In genomic region chr4:153212755-153213154, GRCh38 we compare ENCODE assay signal across 15 cellular contexts. TPM values are rescaled to one million over a fixed set of nuclear protein-coding genes. Genes with fewer than 3 reads are reported as not detected.
DNase-seq lines count a peak whose midpoint lies in the region; ATAC-seq, FAIRE-seq and TF ChIP-seq lines count a peak whose summit lies in the region.
"Had no signal": no experiment of that assay in that cellular context is flagged by ENCODE, and none has a peak within 500 bp of the region (broad histone marks: within the 10 kb centered on the region; RNA-seq: fewer than 3 reads in every experiment).

No MANE protein-coding gene starts in this region.

- no peak overlapping the region for H3K4me2 ChIP-seq in GM23248 (ENCODE audit: unreplicated experiment)
- H3K4me2 ChIP-seq in neural progenitor cell, result no peak overlapping the region
- H3K4me2 ChIP-seq in HepG2 (ENCODE audit: low read depth, low read length), result no peak overlapping the region
- H3K4me2 ChIP-seq: BLaER1 had no signal

- no TSS peak for BruUV-seq in HepG2 (replicated peaks; lab: Mats Ljungman, UMichigan)

- H3K27me3 Mint-ChIP-seq in neural progenitor cell (ENCODE audit: insufficient read depth, low read depth), result no peaks in the 10 kb centered on the region

- no peak overlapping the region for H2AFZ ChIP-seq in GM23248
- no peak overlapping the region for H2AFZ ChIP-seq in neural progenitor cell (replicated peaks)
- H2AFZ ChIP-seq in HepG2 (ENCODE audit: low read length), result no peak overlapping the region

- no peaks in the 10 kb centered on the region for H3K79me2 ChIP-seq in GM23248 (ENCODE audit: insufficient read depth)
- H3K79me2 ChIP-seq in neural progenitor cell (ENCODE audit: low read depth), result no peaks in the 10 kb centered on the region
- no peaks in the 10 kb centered on the region for H3K79me2 ChIP-seq in HepG2 (ENCODE audit: insufficient read depth, low read length)

- peak overlapping the region; percentile 67 for H3K4me3 Mint-ChIP-seq in neural progenitor cell

- H3K27ac ChIP-seq in GM23248 (peak overlapping the region; percentile 17), epithelial cell of prostate (peak overlapping the region; percentile 19), neural progenitor cell (no peak overlapping the region), HepG2 (ENCODE audit: extremely low read length, insufficient read depth, low read length) (no peak overlapping the region)
- H3K27ac ChIP-seq: BLaER1 had no signal

- in situ Hi-C loops in GM23248 (cut with MboI), result no loop called here
- in situ Hi-C loops in HepG2 (cut with HindIII; ENCODE audit: extremely low pct_ligation_motif_present, low pct_unique_long_range_greater_than_20kb), result no loop called here

- 71% methylated on average over 1 of the region's 1 CpG for WGBS in GM23248 (ENCODE audit: low coverage in 1 of 2, low lambda C conversion rate in 2 of 2, missing lambda C conversion rate in 2 of 2), 2 experiments
- 59% methylated on average over 1 of the region's 1 CpG for WGBS in HepG2 (ENCODE audit: low lambda C conversion rate)

- peaks cover 24% of the 10 kb centered on the region for H3F3A ChIP-seq in GM23248 (ENCODE audit: insufficient read depth)
- peaks cover 9% of the 10 kb centered on the region for H3F3A ChIP-seq in neural progenitor cell (ENCODE audit: low read depth)

- peaks cover 26% of the 10 kb centered on the region for H3K36me3 Mint-ChIP-seq in neural progenitor cell

- H3K9me3 ChIP-seq in GM23248 (ENCODE audit: low read depth) (no peaks in the 10 kb centered on the region), neural progenitor cell (ENCODE audit: low read depth) (no peaks in the 10 kb centered on the region), HepG2 (ENCODE audit: low read length) (no peaks in the 10 kb centered on the region)
- H3K9me3 ChIP-seq: BLaER1, MG63, mucosa of descending colon had no signal

- TF ChIP-seq CTCF in neural progenitor cell (IDR thresholded peaks at IDR 0.05) (no peak), HepG2 (CRISPR knock-in tag; IDR thresholded peaks at IDR 0.05) (no peak)

- peaks cover 7% of the 10 kb centered on the region for H3K9me3 Mint-ChIP-seq in neural progenitor cell

- H3K27me3 ChIP-seq in GM23248 (replicated peaks; ENCODE audit: insufficient read depth) (no peaks in the 10 kb centered on the region), neural progenitor cell (no peaks in the 10 kb centered on the region), HepG2 (ENCODE audit: control insufficient read depth in 1 of 2, insufficient read depth in 2 of 2, low read length in 2 of 2) (peaks cover 0 to 1% of the 10 kb centered on the region in 2 experiments; a peak in 2 of 5 replicates)
- H3K27me3 ChIP-seq: BLaER1, MG63 had no signal

- TF ChIP-seq EP300 in HepG2 (IDR thresholded peaks at IDR 0.05; ENCODE audit: low read depth in 2 of 2, low read length in 2 of 2) (no peak), HepG2 (CRISPR knock-in tag; IDR thresholded peaks at IDR 0.05; ENCODE audit: borderline replicate concordance) (no peak)

- H4K20me1 ChIP-seq in GM23248 (ENCODE audit: insufficient read depth), result no peaks in the 10 kb centered on the region
- H4K20me1 ChIP-seq in neural progenitor cell (ENCODE audit: low read depth), result no peaks in the 10 kb centered on the region
- H4K20me1 ChIP-seq in HepG2 (ENCODE audit: insufficient read depth, low read length), result peaks cover 2% of the 10 kb centered on the region; the same call in 1 of the 2 replicates
- H4K20me1 ChIP-seq: BLaER1 had no signal

- H3K4me1 ChIP-seq in GM23248 (ENCODE audit: insufficient read depth) (0 out of 2 replicates have a peak, but pooled peaks cover 5% of the 10 kb centered on the region), neural progenitor cell (peaks cover 16% of the 10 kb centered on the region), HepG2 (ENCODE audit: insufficient read depth, low read length) (peaks cover 20% of the 10 kb centered on the region)

- peak overlapping the region; percentile 94 for H3K27ac Mint-ChIP-seq in neural progenitor cell

- peaks cover 72% of the 10 kb centered on the region for H3K4me1 Mint-ChIP-seq in neural progenitor cell

- intact Hi-C loops in HepG2 (cut with micrococcal nuclease; ENCODE audit: unreplicated experiment), result no loop called here

- FAIRE-seq in HepG2 (lab: Jason Lieb, UNC), result no peak

- peak; percentile 38 for DNase-seq in GM23248
- DNase-seq in RPMI7951 (ENCODE audit: low read depth), result peak; percentile 44
- DNase-seq in epithelial cell of prostate (ENCODE audit: low read depth, low spot score), result peak; percentile 36
- no peak for DNase-seq in neural progenitor cell (ENCODE audit: low spot score)
- no peak for DNase-seq in stimulated activated CD4-positive, alpha-beta T cell treated with anti-CD3 and anti-CD28 coated beads, Interleukin-2, amount 100 ng/mL, for 24 hours
- DNase-seq in OCI-M2 (lab: John Stamatoyannopoulos, UW; ENCODE audit: unreplicated experiment), result no peak
- no peak for DNase-seq in NCI-H2227 (lab: John Stamatoyannopoulos, UW; ENCODE audit: unreplicated experiment)
- no peak for DNase-seq in HepG2 (ENCODE audit: low spot score)
- DNase-seq: activated effector memory CD4-positive, alpha-beta T cell treated with anti-CD3 and anti-CD28 coated beads, Interleukin-2, amount 50 U/mL, for 16 hours; MG63; mucosa of descending colon; NCI-H2171; stimulated activated naive CD4-positive, alpha-beta T cell had no signal

- TF ChIP-seq POLR2A in HepG2 (IDR thresholded peaks at IDR 0.05; ENCODE audit: insufficient read depth in 1 of 2, low read depth in 2 of 2, low read length in 2 of 2), result no peak

- CTCF ChIA-PET in HepG2 (lab: Yijun Ruan, JAX; ENCODE audit: low intra/inter-chr PET ratio, low total read pairs), result no interaction called here

- H3K9me2 ChIP-seq in GM23248 (ENCODE audit: insufficient read depth), result no peaks in the 10 kb centered on the region

- ATAC-seq in HepG2, result no peak

- POLR2A ChIA-PET in HepG2 (lab: Yijun Ruan, JAX), result no interaction called here

- TF ChIP-seq RAD21 in HepG2 (CRISPR knock-in tag; IDR thresholded peaks at IDR 0.05), result no peak

- H3K36me3 ChIP-seq in GM23248 (ENCODE audit: low read depth) (no peaks in the 10 kb centered on the region), neural progenitor cell (no peaks in the 10 kb centered on the region), HepG2 (replicated peaks in 1 of 2; ENCODE audit: control insufficient read depth in 1 of 2, insufficient read depth in 2 of 2, low read length in 2 of 2) (no peaks in the 10 kb centered on the region)
- H3K36me3 ChIP-seq: BLaER1, MG63 had no signal

- H3K9ac ChIP-seq in GM23248 (no peak overlapping the region), neural progenitor cell (no peak overlapping the region), HepG2 (ENCODE audit: insufficient read depth, low read depth, low read length) (no peak overlapping the region)
- H3K9ac ChIP-seq: BLaER1 had no signal

- no peak overlapping the region for H3K4me3 ChIP-seq in GM23248
- no peak overlapping the region for H3K4me3 ChIP-seq in neural progenitor cell
- no peak overlapping the region for H3K4me3 ChIP-seq in HepG2 (replicated peaks in 1 of 3; ENCODE audit: insufficient read depth in 1 of 3, low read depth in 2 of 3, low read length in 3 of 3)
- H3K4me3 ChIP-seq: BLaER1, MG63, mucosa of descending colon, skin epidermis had no signal

TF ChIP-seq in HepG2, 621 proteins besides CTCF, POLR2A, EP300 and RAD21:
- TF ChIP-seq KMT2A (CRISPR knock-in tag; IDR thresholded peaks at IDR 0.05) (no peak), RBFOX2 (IDR thresholded peaks at IDR 0.05; ENCODE audit: low read depth, low read length) (no peak), ZBTB38 (CRISPR knock-in tag; IDR thresholded peaks at IDR 0.05) (no peak), TCF12 (IDR thresholded peaks at IDR 0.05) (no peak), TCF12 (CRISPR knock-in tag; IDR thresholded peaks at IDR 0.05) (no peak)

RNA-seq across cellular contexts. Expression of gene TRIM2, which starts 8.5 kb away (rescaled TPM):
- 26.4 and 32.4 TPM in 2 replicates for total RNA-seq in GM23248 (2014; rRNA removed; shearing (Covaris generic))
- polyA plus RNA-seq in GM23248 (2016; fragmentation: Nextera tagmentation; extraction: Ambion mirVana), result 10.7 and 12.3 TPM in 2 replicates
- total RNA-seq in RPMI7951 (2014; rRNA removed; shearing (Covaris generic)), result 30.6 and 34.7 TPM in 2 replicates
- 87.6 and 90.2 TPM in 2 replicates for total RNA-seq in neural progenitor cell (ENCODE audit: low replicate concordance)
- total RNA-seq in HepG2 (2016; rRNA removed; fragmentation: Illumina TruSeq; extraction: Trizol), result 4.2 and 7.0 TPM in 2 replicates
- total RNA-seq in HepG2 (2016; cell fraction: cytosol; rRNA removed; fragmentation: Illumina TruSeq; extraction: Trizol; ENCODE audit: low read depth), result 1.8 and 2.6 TPM in 2 replicates
- 3.7 and 4.1 TPM in 2 replicates for total RNA-seq in HepG2 (2016; cell fraction: insoluble cytoplasmic fraction; rRNA removed; fragmentation: Illumina TruSeq; extraction: Trizol)
- total RNA-seq in HepG2 (2016; cell fraction: membrane; rRNA removed; fragmentation: Illumina TruSeq; extraction: Trizol), result 1.2 and 1.3 TPM in 2 replicates
- 5.2 and 6.5 TPM in 2 replicates for total RNA-seq in HepG2 (2016; cell fraction: nucleus; rRNA removed; fragmentation: Illumina TruSeq; extraction: Trizol)
- polyA plus RNA-seq in HepG2 (2011; rRNA removed), result 2.1 and 2.9 TPM in 2 replicates
- 2.1 and 2.4 TPM in 2 replicates for polyA plus RNA-seq in HepG2 (2011; cell fraction: cytosol; rRNA removed)
- polyA plus RNA-seq in HepG2 (2011; cell fraction: nucleus; rRNA removed), result 2.8 and 4.0 TPM in 2 replicates
- polyA plus RNA-seq in HepG2 (2012), result 1.9 and 2.8 TPM in 2 replicates
- polyA plus RNA-seq in HepG2 (2016; cell fraction: cytosol; fragmentation: Illumina TruSeq; extraction: Trizol; ENCODE audit: low read depth), result 0.27 and 0.29 TPM in 2 replicates
- polyA plus RNA-seq in HepG2 (2016; cell fraction: insoluble cytoplasmic fraction; fragmentation: Illumina TruSeq; extraction: Trizol; ENCODE audit: low read depth), result 2.8 and 2.9 TPM in 2 replicates
- polyA plus RNA-seq in HepG2 (2016; cell fraction: membrane; fragmentation: Illumina TruSeq; extraction: Trizol; ENCODE audit: low read depth), result 0.50 and 0.55 TPM in 2 replicates
- 2.9 and 3.5 TPM in 2 replicates for polyA plus RNA-seq in HepG2 (2016; cell fraction: nucleus; fragmentation: Illumina TruSeq; extraction: Trizol; ENCODE audit: insufficient read depth, low read depth)
- 10.3 and 18.9 TPM in 2 replicates for polyA minus RNA-seq in HepG2 (2011; rRNA and poly(A)+ RNA removed; ENCODE audit: low replicate concordance)
- 4.3 and 6.3 TPM in 2 replicates for polyA minus RNA-seq in HepG2 (2011; cell fraction: cytosol; rRNA and poly(A)+ RNA removed)
- 10.4 and 12.2 TPM in 2 replicates for polyA minus RNA-seq in HepG2 (2011; cell fraction: nucleus; rRNA and poly(A)+ RNA removed)

Comparison
In these comparisons a context has a peak if more than half of its experiments do, and no peak if none do; other contexts are left out.
1. DNase-seq: peak in GM23248 (single experiment), RPMI7951 (single experiment) and epithelial cell of prostate (single experiment); none in neural progenitor cell (single experiment), stimulated activated CD4-positive, alpha-beta T cell treated with anti-CD3 and anti-CD28 coated beads, Interleukin-2, amount 100 ng/mL, for 24 hours (0 of 2), OCI-M2 (single experiment), NCI-H2227 (single experiment) and HepG2 (single experiment).
2. H3K27ac ChIP-seq: peak in GM23248 (single experiment) and epithelial cell of prostate (single experiment); none in neural progenitor cell (single experiment) and HepG2 (single experiment).